In genomic region chr10:25016349-25017246, GRCh38 we compare ENCODE assay signal across 1 cellular context.
TF ChIP-seq lines count a peak whose summit lies in the region.

THNSL1 (plus strand) TSS chr10:25016612; CDS start chr10:25023224, 6,612 bp downstream.

TF ChIP-seq in HepG2, 621 proteins besides CTCF, POLR2A, EP300 and RAD21 (continued from another document):
- TF ChIP-seq, protein P1, sequence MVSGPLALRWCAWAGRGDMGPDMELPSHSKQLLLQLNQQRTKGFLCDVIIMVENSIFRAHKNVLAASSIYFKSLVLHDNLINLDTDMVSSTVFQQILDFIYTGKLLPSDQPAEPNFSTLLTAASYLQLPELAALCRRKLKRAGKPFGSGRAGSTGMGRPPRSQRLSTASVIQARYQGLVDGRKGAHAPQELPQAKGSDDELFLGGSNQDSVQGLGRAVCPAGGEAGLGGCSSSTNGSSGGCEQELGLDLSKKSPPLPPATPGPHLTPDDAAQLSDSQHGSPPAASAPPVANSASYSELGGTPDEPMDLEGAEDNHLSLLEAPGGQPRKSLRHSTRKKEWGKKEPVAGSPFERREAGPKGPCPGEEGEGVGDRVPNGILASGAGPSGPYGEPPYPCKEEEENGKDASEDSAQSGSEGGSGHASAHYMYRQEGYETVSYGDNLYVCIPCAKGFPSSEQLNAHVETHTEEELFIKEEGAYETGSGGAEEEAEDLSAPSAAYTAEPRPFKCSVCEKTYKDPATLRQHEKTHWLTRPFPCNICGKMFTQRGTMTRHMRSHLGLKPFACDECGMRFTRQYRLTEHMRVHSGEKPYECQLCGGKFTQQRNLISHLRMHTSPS (CRISPR knock-in tag; IDR thresholded peaks at IDR 0.05; ENCODE audit: low read depth) = peak; percentile 63; the same call in 1 of the 2 replicates
- peak; percentile 83 for TF ChIP-seq ZBTB42 (CRISPR knock-in tag; IDR thresholded peaks at IDR 0.05)
- peak; percentile 13; the same call in 1 of the 2 replicates for TF ChIP-seq ZNF331 (CRISPR knock-in tag; IDR thresholded peaks at IDR 0.05)
- TF ChIP-seq, protein P2, sequence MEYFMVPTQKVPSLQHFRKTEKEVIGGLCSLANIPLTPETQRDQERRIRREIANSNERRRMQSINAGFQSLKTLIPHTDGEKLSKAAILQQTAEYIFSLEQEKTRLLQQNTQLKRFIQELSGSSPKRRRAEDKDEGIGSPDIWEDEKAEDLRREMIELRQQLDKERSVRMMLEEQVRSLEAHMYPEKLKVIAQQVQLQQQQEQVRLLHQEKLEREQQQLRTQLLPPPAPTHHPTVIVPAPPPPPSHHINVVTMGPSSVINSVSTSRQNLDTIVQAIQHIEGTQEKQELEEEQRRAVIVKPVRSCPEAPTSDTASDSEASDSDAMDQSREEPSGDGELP (IDR thresholded peaks at IDR 0.05; ENCODE audit: borderline replicate concordance, low read depth) = 0 out of 2 replicates have a peak, but pooled peaks have one; percentile 15
